Comparison of ENCODE assay signal across 8 cellular contexts in the genomic region with DNA sequence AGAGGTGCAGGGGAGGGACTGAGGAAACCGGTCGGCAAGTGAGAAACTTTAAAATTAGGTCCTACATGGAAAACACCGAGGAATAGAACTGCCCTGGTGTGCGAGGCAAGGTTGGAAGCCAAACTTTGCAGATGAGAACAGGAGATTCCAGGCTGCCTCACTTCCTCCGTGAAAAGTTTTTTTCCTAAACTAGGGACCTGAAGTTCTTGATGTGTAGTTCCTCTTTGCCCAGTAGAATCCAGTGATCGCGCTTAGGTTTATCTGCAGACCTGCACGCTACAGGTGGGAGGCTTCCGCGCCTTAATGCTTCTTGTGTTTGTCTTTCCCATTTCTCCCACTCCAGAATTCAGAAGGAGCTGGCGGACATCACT. TPM values are rescaled to one million over a fixed set of nuclear protein-coding genes. Genes with fewer than 3 reads are reported as not detected.
DNase-seq lines count a peak whose midpoint lies in the region; ATAC-seq and TF ChIP-seq lines count a peak whose summit lies in the region.

No MANE protein-coding gene starts in this region.

- POLR2A ChIA-PET in activated B cell treated with CpG ODN at 0.5 μM for 24 hours (lab: Charles Lee): interaction anchor here (1.3 to 5.0 kb wide), 4 partner anchors 16 to 106 kb away, joined by 3 to 23 read pairs (median 11); a partner anchor contains a TSS

- H3K9me3 ChIP-seq in BE2C: no peaks in the 10 kb centered on the region
- no peaks in the 10 kb centered on the region for H3K9me3 ChIP-seq in right cardiac atrium (ENCODE audit: control insufficient read depth, low read length)
- H3K9me3 ChIP-seq in skeletal muscle satellite cell (replicated peaks; ENCODE audit: low read length): no peaks in the 10 kb centered on the region

- no peaks in the 10 kb centered on the region for H3K9me3 Mint-ChIP-seq in activated B cell treated with CpG ODN at 0.5 μM for 24 hours

- H3K4me1 ChIP-seq in BE2C: 0 out of 2 replicates have a peak, but pooled peaks cover 4% of the 10 kb centered on the region
- H3K4me1 ChIP-seq in right cardiac atrium (ENCODE audit: control insufficient read depth, insufficient read depth, low read length): no peaks in the 10 kb centered on the region
- H3K4me1 ChIP-seq in skeletal muscle satellite cell (ENCODE audit: control insufficient read depth, insufficient read depth, low read length): peaks cover 23% of the 10 kb centered on the region

- peak overlapping the region; percentile 93 for H3K27ac Mint-ChIP-seq in activated B cell treated with CpG ODN at 0.5 μM for 24 hours

- H3K36me3 Mint-ChIP-seq in activated B cell treated with CpG ODN at 0.5 μM for 24 hours (ENCODE audit: low read depth): peaks cover 25% of the 10 kb centered on the region

- H3K9ac ChIP-seq in skeletal muscle satellite cell (ENCODE audit: low read depth, low read length): peak overlapping the region; percentile 78

- H3K4me1 Mint-ChIP-seq in activated B cell treated with CpG ODN at 0.5 μM for 24 hours: peaks cover 60% of the 10 kb centered on the region

- CTCF ChIA-PET in activated B cell treated with CpG ODN at 0.5 μM for 24 hours (lab: Charles Lee): interaction anchor here (1.3 to 1.5 kb wide), 2 partner anchors 18 to 55 kb away, joined by 4 to 7 read pairs; no protein-coding TSS in a partner anchor

- H3K4me2 ChIP-seq in skeletal muscle satellite cell (ENCODE audit: low read length): peak overlapping the region; percentile 91

- TF ChIP-seq CTCF in BE2C (IDR thresholded peaks at IDR 0.05; ENCODE audit: low read depth, low read length) (no peak), activated B cell treated with CpG ODN at 0.5 μM for 24 hours (IDR thresholded peaks at IDR 0.05) (no peak)

- WGBS in right cardiac atrium: 42% methylated on average over 11 of the region's 11 CpGs

- peak overlapping the region; percentile 93 for H3K4me3 Mint-ChIP-seq in activated B cell treated with CpG ODN at 0.5 μM for 24 hours

- H3K36me3 ChIP-seq in BE2C (no peaks in the 10 kb centered on the region), H7 (replicated peaks; ENCODE audit: control insufficient read depth, insufficient read depth, low read length) (no peaks in the 10 kb centered on the region; the same call in none of the 2 replicates), skeletal muscle satellite cell (ENCODE audit: insufficient read depth, low read length) (peaks cover 7% of the 10 kb centered on the region)

- DNase-seq in BE2C: no peak
- DNase-seq in H7: no peak
- no peak for DNase-seq in activated B cell treated with CpG ODN at 0.5 μM for 24 hours
- DNase-seq in right cardiac atrium: no peak
- no peak for DNase-seq in NCI-H510A treated with DMSO at 0.1 percent for 48 hours (lab: John Stamatoyannopoulos, UW)
- DNase-seq in NCI-H510A (lab: John Stamatoyannopoulos, UW): no peak
- DNase-seq in HuH-7 (ENCODE audit: low spot score): no peak

- peak overlapping the region; percentile 66 for H3K4me3 ChIP-seq in BE2C (ENCODE audit: low read depth, low read length)
- peak overlapping the region; percentile 77 for H3K4me3 ChIP-seq in H7 (ENCODE audit: insufficient read depth, low read depth, low read length)
- peak overlapping the region; percentile 76 for H3K4me3 ChIP-seq in right cardiac atrium (ENCODE audit: low read length)
- peak overlapping the region; percentile 80 for H3K4me3 ChIP-seq in skeletal muscle satellite cell (ENCODE audit: low read length)

- no peaks in the 10 kb centered on the region for H3K27me3 Mint-ChIP-seq in activated B cell treated with CpG ODN at 0.5 μM for 24 hours

- intact Hi-C loops in activated B cell treated with CpG ODN at 0.5 μM for 24 hours (cut with micrococcal nuclease): loop anchor here (2.0 kb wide), 1 partner anchor 608 kb away; a partner anchor contains a TSS
- intact Hi-C loops in right cardiac atrium (cut with DNase I): no loop called here

- no peak for ATAC-seq in activated B cell treated with CpG ODN at 0.5 μM for 24 hours (ENCODE audit: low read depth)
- ATAC-seq in right cardiac atrium: no peak

- H3K27me3 ChIP-seq in BE2C (no peaks in the 10 kb centered on the region), H7 (ENCODE audit: control insufficient read depth, insufficient read depth, low read length) (no peaks in the 10 kb centered on the region), right cardiac atrium (ENCODE audit: control insufficient read depth, insufficient read depth) (no peaks in the 10 kb centered on the region), skeletal muscle satellite cell (ENCODE audit: control insufficient read depth, insufficient read depth, low read length) (no peaks in the 10 kb centered on the region)

- H3K27ac ChIP-seq in right cardiac atrium (ENCODE audit: low read length): no peak overlapping the region

RNA-seq across cellular contexts. Expression of a gene that starts 5.3 kb away (rescaled TPM):
- polyA plus RNA-seq in BE2C (2012; ENCODE audit: insufficient read depth, insufficient read length, low read depth): 52.3 TPM
- total RNA-seq in H7 (2014; rRNA removed; shearing (Covaris generic)): 138 and 159 TPM in 2 replicates
- total RNA-seq in activated B cell treated with CpG ODN at 0.5 μM for 24 hours (79.9 and 85.2 TPM in 2 replicates), right cardiac atrium (10 to 100 TPM; 47.9 to 64.4 (median 53.0) TPM)
- polyA plus RNA-seq in right cardiac atrium: 51.8 TPM
- total RNA-seq in skeletal muscle satellite cell (2012; rRNA removed): 79.1 and 88.7 TPM in 2 replicates
